Comparison of ENCODE assay signal across 21 cellular contexts in genomic region chr11:44934110-44934509, GRCh38. TPM values are rescaled to one million over a fixed set of nuclear protein-coding genes. Genes with fewer than 3 reads are reported as not detected.
A peak's percentile ranks its signal among the peaks of the same experiment; 100 is the strongest.
DNase-seq lines count a peak whose midpoint lies in the region; ATAC-seq and TF ChIP-seq lines count a peak whose summit lies in the region.
"Had no signal": no experiment of that assay in that cellular context is flagged by ENCODE, and none has a peak within 500 bp of the region (broad histone marks: within the 10 kb centered on the region; RNA-seq: fewer than 3 reads in every experiment).

No MANE protein-coding gene starts in this region.

- no peak overlapping the region for H2BK5ac ChIP-seq in IMR-90 (ENCODE audit: low read depth, low read length, poor library complexity, severe bottlenecking)

- TF ChIP-seq RAD21 in IMR-90 (IDR thresholded peaks at IDR 0.05; ENCODE audit: low read length) = no peak

- H3K23ac ChIP-seq in IMR-90 (ENCODE audit: low read depth, low read length) = no peak overlapping the region

- H3K4me3 ChIP-seq in IMR-90 (ENCODE audit: insufficient read depth, low read depth, low read length) (no peak overlapping the region), neural progenitor cell (no peak overlapping the region)
- H3K4me3 ChIP-seq: MG63 had no signal

- in situ Hi-C loops in IMR-90 (cut with MboI; ENCODE audit: low sequenced_read_pairs) = loop anchor here (10.0 kb wide), 1 partner anchor 361 kb away; no protein-coding TSS in a partner anchor

- H4K20me1 ChIP-seq in IMR-90 (ENCODE audit: insufficient read depth, low read length) (peaks cover 9% of the 10 kb centered on the region; the same call in 1 of the 2 replicates), neural progenitor cell (ENCODE audit: low read depth) (peaks cover 69% of the 10 kb centered on the region)

- no peak overlapping the region for H3K18ac ChIP-seq in IMR-90 (ENCODE audit: low read depth, low read length)

- TF ChIP-seq CTCF in activated CD8-positive, alpha-beta T cell treated with anti-CD3 and anti-CD28 coated beads for 36 hours (IDR thresholded peaks at IDR 0.05) = no peak
- TF ChIP-seq CTCF in IMR-90 (conservative IDR thresholded peaks at IDR 0.05; ENCODE audit: low read depth, low read length) (no peak), neural progenitor cell (IDR thresholded peaks at IDR 0.05) (no peak)

- no peaks in the 10 kb centered on the region for H3K9me3 Mint-ChIP-seq in activated CD8-positive, alpha-beta T cell treated with anti-CD3 and anti-CD28 coated beads for 36 hours
- no peaks in the 10 kb centered on the region for H3K9me3 Mint-ChIP-seq in activated CD8-positive, alpha-beta T cell treated with anti-CD3 and anti-CD28 coated beads, Interleukin-2, amount 10 ng/mL, durations not matched to agents 7 days and 5 days (ENCODE audit: insufficient read depth)
- H3K9me3 Mint-ChIP-seq in effector memory CD8-positive, alpha-beta T cell = no peaks in the 10 kb centered on the region
- H3K9me3 Mint-ChIP-seq in neural progenitor cell = no peaks in the 10 kb centered on the region
- H3K9me3 Mint-ChIP-seq: CD8-positive, alpha-beta memory T cell had no signal

- intact Hi-C loops in activated CD8-positive, alpha-beta T cell treated with anti-CD3 and anti-CD28 coated beads for 36 hours (cut with micrococcal nuclease) = no loop called here
- intact Hi-C loops in IMR-90 (cut with micrococcal nuclease) = no loop called here

- H3K36me3 ChIP-seq in IMR-90 (ENCODE audit: control insufficient read depth, insufficient read depth, low read length) = peaks cover 28% of the 10 kb centered on the region; the same call in 1 of the 2 replicates
- H3K36me3 ChIP-seq in neural progenitor cell = no peaks in the 10 kb centered on the region

- dilution Hi-C loops in IMR-90 (cut with HindIII; ENCODE audit: low sequenced_read_pairs, unreplicated experiment) = no loop called here

- peaks cover 10% of the 10 kb centered on the region for H3K79me2 ChIP-seq in neural progenitor cell (ENCODE audit: low read depth)

- H2BK20ac ChIP-seq in IMR-90 (ENCODE audit: low read depth, low read length) = no peak overlapping the region

- no peaks in the 10 kb centered on the region for H3K9me1 ChIP-seq in IMR-90 (ENCODE audit: insufficient read depth, low read length)

- no peak overlapping the region for H4K91ac ChIP-seq in IMR-90 (ENCODE audit: insufficient read depth, low read depth, low read length)

- H3K4me1 Mint-ChIP-seq in activated CD8-positive, alpha-beta T cell treated with anti-CD3 and anti-CD28 coated beads for 36 hours (ENCODE audit: low read depth) = no peaks in the 10 kb centered on the region
- no peaks in the 10 kb centered on the region for H3K4me1 Mint-ChIP-seq in activated CD8-positive, alpha-beta T cell treated with anti-CD3 and anti-CD28 coated beads, Interleukin-2, amount 10 ng/mL, durations not matched to agents 7 days and 5 days (ENCODE audit: low read depth)
- H3K4me1 Mint-ChIP-seq in effector memory CD8-positive, alpha-beta T cell (ENCODE audit: low read depth in 2 of 2) = peaks cover 5 to 9% of the 10 kb centered on the region in 2 donors
- peaks cover 28% of the 10 kb centered on the region for H3K4me1 Mint-ChIP-seq in neural progenitor cell

- H3K27ac ChIP-seq in IMR-90 (ENCODE audit: insufficient read depth, low read length) = no peak overlapping the region
- H3K27ac ChIP-seq in neural progenitor cell = no peak overlapping the region
- H3K27ac ChIP-seq: 22Rv1 had no signal

- H3K27ac Mint-ChIP-seq in activated CD8-positive, alpha-beta T cell treated with anti-CD3 and anti-CD28 coated beads for 36 hours = peak overlapping the region; percentile 2
- H3K27ac Mint-ChIP-seq in activated CD8-positive, alpha-beta T cell treated with anti-CD3 and anti-CD28 coated beads, Interleukin-2, amount 10 ng/mL, durations not matched to agents 7 days and 5 days = no peak overlapping the region
- peak overlapping the region; percentile 14 to 42 for H3K27ac Mint-ChIP-seq in effector memory CD8-positive, alpha-beta T cell
- H3K27ac Mint-ChIP-seq in neural progenitor cell = peak overlapping the region; percentile 15

- CTCF ChIA-PET in activated CD8-positive, alpha-beta T cell treated with anti-CD3 and anti-CD28 coated beads for 36 hours (lab: Charles Lee) = interaction anchor here (3.0 to 24.5 kb wide), 2 partner anchors 23 to 169 kb away, joined by 14 to 942 read pairs; no protein-coding TSS in a partner anchor
- CTCF ChIA-PET in activated CD8-positive, alpha-beta T cell treated with anti-CD3 and anti-CD28 coated beads, Interleukin-2, amount 10 ng/mL, durations not matched to agents 7 days and 5 days (lab: Charles Lee) = interaction anchor here (9.2 kb wide), 1 partner anchor 169 kb away, joined by 364 read pairs; no protein-coding TSS in a partner anchor
- CTCF ChIA-PET in IMR-90 (lab: Yijun Ruan, JAX) = interaction anchor here (1.0 kb wide), 1 partner anchor 169 kb away, joined by 3 read pairs; no protein-coding TSS in a partner anchor

- TSS peak; percentile 80 for BruUV-seq in IMR-90 (replicated peaks; lab: Mats Ljungman, UMichigan)

- no peaks in the 10 kb centered on the region for H3K9me3 ChIP-seq in IMR-90 (ENCODE audit: control insufficient read depth, insufficient read depth, low read length)
- no peaks in the 10 kb centered on the region for H3K9me3 ChIP-seq in neural progenitor cell (ENCODE audit: low read depth)
- H3K9me3 ChIP-seq: MG63 had no signal

- no peak for TF ChIP-seq POLR2A in IMR-90 (IDR thresholded peaks at IDR 0.05; ENCODE audit: low read depth, low read length)

- H2AK5ac ChIP-seq in IMR-90 (ENCODE audit: low read depth, low read length) = no peak overlapping the region

- H3K27me3 Mint-ChIP-seq in activated CD8-positive, alpha-beta T cell treated with anti-CD3 and anti-CD28 coated beads for 36 hours = no peaks in the 10 kb centered on the region
- H3K27me3 Mint-ChIP-seq in activated CD8-positive, alpha-beta T cell treated with anti-CD3 and anti-CD28 coated beads, Interleukin-2, amount 10 ng/mL, durations not matched to agents 7 days and 5 days (ENCODE audit: low read depth) = no peaks in the 10 kb centered on the region
- H3K27me3 Mint-ChIP-seq in effector memory CD8-positive, alpha-beta T cell = no peaks in the 10 kb centered on the region
- peaks cover 15% of the 10 kb centered on the region for H3K27me3 Mint-ChIP-seq in neural progenitor cell (ENCODE audit: insufficient read depth, low read depth)
- H3K27me3 Mint-ChIP-seq: CD8-positive, alpha-beta memory T cell had no signal

- peak overlapping the region; percentile 53 for H2AK9ac ChIP-seq in IMR-90 (replicated peaks; ENCODE audit: low read depth, low read length, poor library complexity)

- no peaks in the 10 kb centered on the region for H3K79me1 ChIP-seq in IMR-90 (ENCODE audit: low read depth in 1 of 2, low read length in 2 of 2)

- no peak overlapping the region for H4K8ac ChIP-seq in IMR-90 (ENCODE audit: low read depth in 2 of 2, low read length in 2 of 2)

- H3K27me3 ChIP-seq in IMR-90 (ENCODE audit: control insufficient read depth, insufficient read depth, low read length) = no peaks in the 10 kb centered on the region
- no peaks in the 10 kb centered on the region for H3K27me3 ChIP-seq in neural progenitor cell
- H3K27me3 ChIP-seq: MG63 had no signal

- no peak for ATAC-seq in activated CD8-positive, alpha-beta T cell treated with anti-CD3 and anti-CD28 coated beads for 36 hours
- no peak for ATAC-seq in activated CD8-positive, alpha-beta T cell treated with anti-CD3 and anti-CD28 coated beads, Interleukin-2, amount 10 ng/mL, durations not matched to agents 7 days and 5 days
- ATAC-seq in IMR-90 (ENCODE audit: low read depth) = no peak
- no peak for ATAC-seq in effector memory CD8-positive, alpha-beta T cell (replicated peaks)
- no peak for ATAC-seq in GM18873 (IDR thresholded peaks at IDR 0.05; ENCODE audit: low FRiP score, unreplicated experiment)
- ATAC-seq: Panc1 had no signal

- H2BK120ac ChIP-seq in IMR-90 (ENCODE audit: low read depth, low read length) = no peak overlapping the region

- H3F3A ChIP-seq in neural progenitor cell (ENCODE audit: low read depth) = peaks cover 47% of the 10 kb centered on the region

- no CpG with 5 or more reads among the region's 2 CpGs for WGBS in IMR-90 (ENCODE audit: extremely low coverage in 2 of 2, insufficient read length in 1 of 2), 2 experiments

- H2AFZ ChIP-seq in IMR-90 (replicated peaks; ENCODE audit: low read length, poor library complexity) = no peak overlapping the region
- H2AFZ ChIP-seq in neural progenitor cell (replicated peaks) = no peak overlapping the region

- no peak overlapping the region for H3K4ac ChIP-seq in IMR-90 (ENCODE audit: low read depth, low read length)

- H4K5ac ChIP-seq in IMR-90 (ENCODE audit: low read depth, low read length) = no peak overlapping the region

- no peaks in the 10 kb centered on the region; the same call in 1 of the 2 replicates for H3K4me1 ChIP-seq in IMR-90 (ENCODE audit: control insufficient read depth, insufficient read depth, low read length)
- peaks cover 23% of the 10 kb centered on the region for H3K4me1 ChIP-seq in neural progenitor cell

- POLR2A ChIA-PET in activated CD8-positive, alpha-beta T cell treated with anti-CD3 and anti-CD28 coated beads for 36 hours (lab: Charles Lee) = no interaction called here
- POLR2A ChIA-PET in activated CD8-positive, alpha-beta T cell treated with anti-CD3 and anti-CD28 coated beads, Interleukin-2, amount 10 ng/mL, durations not matched to agents 7 days and 5 days (lab: Charles Lee) = no interaction called here
- POLR2A ChIA-PET in IMR-90 (lab: Charles Lee; ENCODE audit: unreplicated experiment) = no interaction called here

- no peak overlapping the region for H2BK15ac ChIP-seq in IMR-90 (ENCODE audit: low read depth, low read length)

- no peak overlapping the region for H3K9ac ChIP-seq in IMR-90 (ENCODE audit: low read depth, low read length)
- H3K9ac ChIP-seq in neural progenitor cell = no peak overlapping the region

- H3K14ac ChIP-seq in IMR-90 (replicated peaks; ENCODE audit: low read depth, low read length) = no peak overlapping the region

- H3K4me2 ChIP-seq in IMR-90 (ENCODE audit: low read depth, low read length) = no peak overlapping the region
- H3K4me2 ChIP-seq in neural progenitor cell = no peak overlapping the region

- H3K4me3 Mint-ChIP-seq in activated CD8-positive, alpha-beta T cell treated with anti-CD3 and anti-CD28 coated beads for 36 hours = no peak overlapping the region
- no peak overlapping the region for H3K4me3 Mint-ChIP-seq in activated CD8-positive, alpha-beta T cell treated with anti-CD3 and anti-CD28 coated beads, Interleukin-2, amount 10 ng/mL, durations not matched to agents 7 days and 5 days
- H3K4me3 Mint-ChIP-seq in effector memory CD8-positive, alpha-beta T cell = no peak overlapping the region
- no peak overlapping the region for H3K4me3 Mint-ChIP-seq in neural progenitor cell
- H3K4me3 Mint-ChIP-seq: CD8-positive, alpha-beta memory T cell had no signal

- H3K56ac ChIP-seq in IMR-90 (ENCODE audit: extremely low read depth, insufficient read depth, low read length) = no peak overlapping the region

- no peak for DNase-seq in activated CD8-positive, alpha-beta T cell treated with anti-CD3 and anti-CD28 coated beads for 36 hours
- DNase-seq in activated CD8-positive, alpha-beta T cell treated with anti-CD3 and anti-CD28 coated beads, Interleukin-2, amount 10 ng/mL, durations not matched to agents 7 days and 5 days = no peak
- no peak for DNase-seq in IMR-90
- no peak for DNase-seq in effector memory CD8-positive, alpha-beta T cell
- DNase-seq in neural progenitor cell (ENCODE audit: low spot score) = no peak
- DNase-seq in SK-N-DZ (ENCODE audit: low spot score) = no peak
- DNase-seq in NCI-H345 (lab: John Stamatoyannopoulos, UW) = no peak
- DNase-seq: C1 segment of cervical spinal cord; CD8-positive, alpha-beta memory T cell; DMS53; GDM1; Kasumi-1; MG63; NCI-H1417 treated with DMSO at 0.1 percent for 48 hours; NCI-H187 treated with DMSO at 0.1 percent for 48 hours; NCI-H524; NCI-H774; NK-92 treated with Interleukin-12 subunit alpha and Interleukin-12 subunit beta, amount 100 ng/mL, for 24 hours had no signal

- H3K36me3 Mint-ChIP-seq in activated CD8-positive, alpha-beta T cell treated with anti-CD3 and anti-CD28 coated beads for 36 hours (ENCODE audit: low read depth) = no peaks in the 10 kb centered on the region
- H3K36me3 Mint-ChIP-seq in activated CD8-positive, alpha-beta T cell treated with anti-CD3 and anti-CD28 coated beads, Interleukin-2, amount 10 ng/mL, durations not matched to agents 7 days and 5 days (ENCODE audit: low read depth) = no peaks in the 10 kb centered on the region
- peaks cover 9% of the 10 kb centered on the region for H3K36me3 Mint-ChIP-seq in effector memory CD8-positive, alpha-beta T cell (ENCODE audit: insufficient read depth)
- H3K36me3 Mint-ChIP-seq in neural progenitor cell = peaks cover 15% of the 10 kb centered on the region

RNA-seq across cellular contexts. Expression of gene TP53I11, which starts 16.6 kb away (rescaled TPM):
- 10 to 100 TPM; 15.2 to 17.5 TPM for total RNA-seq in activated CD8-positive, alpha-beta T cell treated with anti-CD3 and anti-CD28 coated beads for 36 hours
- 1 to 10 TPM; 1.4 to 2.5 TPM for total RNA-seq in activated CD8-positive, alpha-beta T cell treated with anti-CD3 and anti-CD28 coated beads, Interleukin-2, amount 10 ng/mL, durations not matched to agents 7 days and 5 days
- total RNA-seq in IMR-90 (2012; rRNA removed) = 3.9 TPM in 2 replicates
- 18.4 and 22.0 TPM in 2 replicates for polyA plus RNA-seq in IMR-90 (2012; rRNA removed)
- polyA plus RNA-seq in IMR-90 (2012; cell fraction: cytosol; rRNA removed) = 11.2 and 20.9 TPM in 2 replicates
- polyA plus RNA-seq in IMR-90 (2012; cell fraction: nucleus; rRNA removed; ENCODE audit: low replicate concordance) = 20.9 and 25.0 TPM in 2 replicates
- 23.1 and 91.9 TPM in 2 replicates for total RNA-seq in neural progenitor cell (ENCODE audit: low replicate concordance)
- 16.0 and 23.6 TPM in 2 replicates for polyA plus RNA-seq in SK-N-DZ (2014; cell fraction: cytosol; rRNA removed)
- polyA plus RNA-seq in SK-N-DZ (2014; cell fraction: nucleus; rRNA removed) = 26.8 and 36.3 TPM in 2 replicates
